In genomic region chr21:29321217-29321616, GRCh38 we compare ENCODE assay signal across 2 cellular contexts.
TF ChIP-seq lines count a peak whose summit lies in the region.

No MANE protein-coding gene starts in this region.

TF ChIP-seq in IMR-90, 13 proteins besides CTCF, POLR2A, EP300 and RAD21:
- TF ChIP-seq ELK1 (IDR thresholded peaks at IDR 0.05; ENCODE audit: borderline replicate concordance, low read depth, low read length), result no peak
- TF ChIP-seq NFE2L2 (IDR thresholded peaks at IDR 0.05; ENCODE audit: low read depth, low read length), result no peak
- TF ChIP-seq CHD1 (IDR thresholded peaks at IDR 0.05; ENCODE audit: low read depth, low read length), result no peak
- TF ChIP-seq RCOR1 (IDR thresholded peaks at IDR 0.05; ENCODE audit: insufficient replicate concordance, low read length), result no peak
- TF ChIP-seq, protein P1, sequence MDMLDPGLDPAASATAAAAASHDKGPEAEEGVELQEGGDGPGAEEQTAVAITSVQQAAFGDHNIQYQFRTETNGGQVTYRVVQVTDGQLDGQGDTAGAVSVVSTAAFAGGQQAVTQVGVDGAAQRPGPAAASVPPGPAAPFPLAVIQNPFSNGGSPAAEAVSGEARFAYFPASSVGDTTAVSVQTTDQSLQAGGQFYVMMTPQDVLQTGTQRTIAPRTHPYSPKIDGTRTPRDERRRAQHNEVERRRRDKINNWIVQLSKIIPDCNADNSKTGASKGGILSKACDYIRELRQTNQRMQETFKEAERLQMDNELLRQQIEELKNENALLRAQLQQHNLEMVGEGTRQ (IDR thresholded peaks at IDR 0.05; ENCODE audit: low read depth, low read length), result no peak
- no peak for TF ChIP-seq RFX5 (IDR thresholded peaks at IDR 0.05; ENCODE audit: low read depth, low read length)
- no peak for TF ChIP-seq MAZ (IDR thresholded peaks at IDR 0.05; ENCODE audit: borderline replicate concordance, low read depth, low read length)
- no peak for TF ChIP-seq BHLHE40 (IDR thresholded peaks at IDR 0.05; ENCODE audit: low read depth, low read length)
- TF ChIP-seq SMC3 (IDR thresholded peaks at IDR 0.05; ENCODE audit: low read depth, low read length), result no peak
- TF ChIP-seq MAFK (IDR thresholded peaks at IDR 0.05; ENCODE audit: low read depth, low read length), result no peak
- TF ChIP-seq CEBPB (IDR thresholded peaks at IDR 0.05; ENCODE audit: low read depth, low read length), result no peak
- TF ChIP-seq MXI1 (IDR thresholded peaks at IDR 0.05; ENCODE audit: borderline replicate concordance, low read depth, low read length), result no peak
- TF ChIP-seq FOS (IDR thresholded peaks at IDR 0.05; ENCODE audit: low read depth, low read length), result no peak

TF ChIP-seq in WTC11, 78 proteins besides CTCF, POLR2A, EP300 and RAD21 (continued from another document):
- TF ChIP-seq TP53 (CRISPR knock-in tag; IDR thresholded peaks at IDR 0.05) (no peak), OVOL2 (CRISPR knock-in tag; IDR thresholded peaks at IDR 0.05; ENCODE audit: borderline replicate concordance) (no peak)
- TF ChIP-seq, protein P1 (CRISPR knock-in tag; IDR thresholded peaks at IDR 0.05), result no peak
TF ChIP-seq in WTC11: peak in this region for 0.
